Comparison of ENCODE assay signal across 16 cellular contexts in genomic region chr1:110636149-110636935, GRCh38. TPM values are rescaled to one million over a fixed set of nuclear protein-coding genes. Genes with fewer than 3 reads are reported as not detected.
DNase-seq lines count a peak whose midpoint lies in the region; ATAC-seq, FAIRE-seq and TF ChIP-seq lines count a peak whose summit lies in the region.
"Had no signal": no experiment of that assay in that cellular context is flagged by ENCODE, and none has a peak within 500 bp of the region (broad histone marks: within the 10 kb centered on the region; RNA-seq: fewer than 3 reads in every experiment).

No MANE protein-coding gene starts in this region.

- TF ChIP-seq POLR2A in uterus (IDR thresholded peaks at IDR 0.05): no peak

- peaks cover 11% of the 10 kb centered on the region for H3K9me3 Mint-ChIP-seq in activated CD4-positive, alpha-beta T cell treated with anti-CD3 and anti-CD28 coated beads, Interleukin-2, amount 10 ng/mL, durations not matched to agents 24 days and 14 days
- H3K9me3 Mint-ChIP-seq in activated naive CD8-positive, alpha-beta T cell (ENCODE audit: low read depth): peaks cover under 1% of the 10 kb centered on the region
- H3K9me3 Mint-ChIP-seq in stimulated activated naive B cell treated with anti-CD40 and anti-IgM and Interleukin-4, amounts not matched to agents 10 μg/mL and 1 μg/mL and 100 μg/mL, for 72 hours: no peaks in the 10 kb centered on the region
- H3K9me3 Mint-ChIP-seq: neural progenitor cell had no signal

- FAIRE-seq in pancreas (lab: Jason Lieb, UNC): no peak
- FAIRE-seq: A204.1, HTR-8/SVneo had no signal

- DNase-seq in activated CD4-positive, alpha-beta T cell treated with anti-CD3 and anti-CD28 coated beads, Interleukin-2, amount 10 ng/mL, durations not matched to agents 24 days and 14 days: peak; percentile 78
- no peak for DNase-seq in activated CD4-positive, alpha-beta T cell treated with anti-CD3 and anti-CD28 coated beads, Interleukin-2, amount 50 U/mL, for 48 hours
- DNase-seq in stimulated activated naive B cell treated with anti-CD40 and anti-IgM and Interleukin-4, amounts not matched to agents 10 μg/mL and 1 μg/mL and 100 μg/mL, for 72 hours: peak; percentile 47
- DNase-seq in uterus: no peak
- no peak for DNase-seq in pancreas
- DNase-seq in ureter (ENCODE audit: low spot score): no peak
- DNase-seq: amygdala, cortex of kidney, left ventricle myocardium superior, NCI-H226, substantia nigra had no signal

- 84 to 90% methylated on average over 4 of the region's 4 CpGs for WGBS in pancreas, 2 donors

- H3K36me3 ChIP-seq in OCI-LY3 (replicated peaks; ENCODE audit: low read depth, low read length) (no peaks in the 10 kb centered on the region), uterus (no peaks in the 10 kb centered on the region), pancreas (no peaks in the 10 kb centered on the region)
- H3K36me3 ChIP-seq: neural progenitor cell had no signal

- intact Hi-C loops in activated CD4-positive, alpha-beta T cell treated with anti-CD3 and anti-CD28 coated beads, Interleukin-2, amount 10 ng/mL, durations not matched to agents 24 days and 14 days (cut with micrococcal nuclease): loop anchor here (5.0 to 10.0 kb wide), 4 partner anchors 328 to 1101 kb away; partner anchors contain the start of genes INKA2 and LRIF1
- intact Hi-C loops in uterus (cut with DNase I; ENCODE audit: low total_unique reads): no loop called here
- intact Hi-C loops in pancreas (cut with DNase I): loop anchor here in 1 of 3 donors (10.0 kb wide), 1 partner anchor 128 kb away; no protein-coding TSS in a partner anchor

- peaks cover 68% of the 10 kb centered on the region for H3K4me1 Mint-ChIP-seq in activated CD4-positive, alpha-beta T cell treated with anti-CD3 and anti-CD28 coated beads, Interleukin-2, amount 10 ng/mL, durations not matched to agents 24 days and 14 days
- peaks cover 37% of the 10 kb centered on the region for H3K4me1 Mint-ChIP-seq in activated naive CD8-positive, alpha-beta T cell (ENCODE audit: low read depth)
- peaks cover 50 to 61% of the 10 kb centered on the region in 2 donors for H3K4me1 Mint-ChIP-seq in stimulated activated naive B cell treated with anti-CD40 and anti-IgM and Interleukin-4, amounts not matched to agents 10 μg/mL and 1 μg/mL and 100 μg/mL, for 72 hours
- H3K4me1 Mint-ChIP-seq: neural progenitor cell had no signal

- H3K36me3 Mint-ChIP-seq in activated CD4-positive, alpha-beta T cell treated with anti-CD3 and anti-CD28 coated beads, Interleukin-2, amount 10 ng/mL, durations not matched to agents 24 days and 14 days (ENCODE audit: low read depth): peaks cover 5% of the 10 kb centered on the region
- peaks cover 6% of the 10 kb centered on the region for H3K36me3 Mint-ChIP-seq in activated naive CD8-positive, alpha-beta T cell
- no peaks in the 10 kb centered on the region for H3K36me3 Mint-ChIP-seq in stimulated activated naive B cell treated with anti-CD40 and anti-IgM and Interleukin-4, amounts not matched to agents 10 μg/mL and 1 μg/mL and 100 μg/mL, for 72 hours
- H3K36me3 Mint-ChIP-seq: neural progenitor cell had no signal

- H3K9me3 ChIP-seq in OCI-LY3 (ENCODE audit: insufficient read depth, low read length) (no peaks in the 10 kb centered on the region), uterus (no peaks in the 10 kb centered on the region), pancreas (no peaks in the 10 kb centered on the region)

- peaks cover 19% of the 10 kb centered on the region for H3K79me2 ChIP-seq in OCI-LY3 (ENCODE audit: low read length)

- H3K4me2 ChIP-seq in OCI-LY3 (ENCODE audit: low read length): peak overlapping the region; percentile 87
- H3K4me2 ChIP-seq: neural progenitor cell had no signal

- peak overlapping the region; percentile 76 for H3K4me3 Mint-ChIP-seq in activated CD4-positive, alpha-beta T cell treated with anti-CD3 and anti-CD28 coated beads, Interleukin-2, amount 10 ng/mL, durations not matched to agents 24 days and 14 days
- peak overlapping the region; percentile 77 for H3K4me3 Mint-ChIP-seq in activated naive CD8-positive, alpha-beta T cell
- peak overlapping the region; percentile 30 to 42 for H3K4me3 Mint-ChIP-seq in stimulated activated naive B cell treated with anti-CD40 and anti-IgM and Interleukin-4, amounts not matched to agents 10 μg/mL and 1 μg/mL and 100 μg/mL, for 72 hours
- H3K4me3 Mint-ChIP-seq: neural progenitor cell had no signal

- no peaks in the 10 kb centered on the region for H4K20me1 ChIP-seq in OCI-LY3 (ENCODE audit: insufficient read depth, low read length)

- H3K27ac Mint-ChIP-seq in activated CD4-positive, alpha-beta T cell treated with anti-CD3 and anti-CD28 coated beads, Interleukin-2, amount 10 ng/mL, durations not matched to agents 24 days and 14 days: peak overlapping the region; percentile 94
- peak overlapping the region; percentile 86 for H3K27ac Mint-ChIP-seq in activated naive CD8-positive, alpha-beta T cell
- H3K27ac Mint-ChIP-seq in stimulated activated naive B cell treated with anti-CD40 and anti-IgM and Interleukin-4, amounts not matched to agents 10 μg/mL and 1 μg/mL and 100 μg/mL, for 72 hours: peak overlapping the region; percentile 44
- H3K27ac Mint-ChIP-seq: neural progenitor cell had no signal

- peak; percentile 44 to 47 for ATAC-seq in stimulated activated naive B cell treated with anti-CD40 and anti-IgM and Interleukin-4, amounts not matched to agents 10 μg/mL and 1 μg/mL and 100 μg/mL, for 72 hours (replicated peaks)
- no peak for ATAC-seq in pancreas
- ATAC-seq: left ventricle myocardium superior had no signal

- TF ChIP-seq CTCF in OCI-LY3 (IDR thresholded peaks at IDR 0.05; ENCODE audit: low read depth, low read length) (no peak), uterus (IDR thresholded peaks at IDR 0.05) (no peak), pancreas (IDR thresholded peaks at IDR 0.05) (no peak)

- H3K4me3 ChIP-seq in OCI-LY3 (ENCODE audit: low read length) (peak overlapping the region; percentile 54), uterus (no peak overlapping the region), pancreas (no peak overlapping the region)
- H3K4me3 ChIP-seq: neural progenitor cell had no signal

- peak overlapping the region; percentile 92 for H3K9ac ChIP-seq in OCI-LY3 (ENCODE audit: low read length)
- H3K9ac ChIP-seq: neural progenitor cell had no signal

- H3K27me3 ChIP-seq in OCI-LY3 (ENCODE audit: low read depth, low read length): no peaks in the 10 kb centered on the region
- no peaks in the 10 kb centered on the region for H3K27me3 ChIP-seq in uterus
- no peaks in the 10 kb centered on the region for H3K27me3 ChIP-seq in pancreas
- H3K27me3 ChIP-seq: neural progenitor cell had no signal

- H3K27me3 Mint-ChIP-seq in activated CD4-positive, alpha-beta T cell treated with anti-CD3 and anti-CD28 coated beads, Interleukin-2, amount 10 ng/mL, durations not matched to agents 24 days and 14 days: no peaks in the 10 kb centered on the region
- H3K27me3 Mint-ChIP-seq in activated naive CD8-positive, alpha-beta T cell: no peaks in the 10 kb centered on the region
- H3K27me3 Mint-ChIP-seq in stimulated activated naive B cell treated with anti-CD40 and anti-IgM and Interleukin-4, amounts not matched to agents 10 μg/mL and 1 μg/mL and 100 μg/mL, for 72 hours: peaks cover 0 to 6% of the 10 kb centered on the region in 2 donors

- peaks cover 96% of the 10 kb centered on the region for H3K4me1 ChIP-seq in OCI-LY3 (ENCODE audit: low read length)
- H3K4me1 ChIP-seq in uterus: peaks cover 0 to 3% of the 10 kb centered on the region in 2 donors
- H3K4me1 ChIP-seq in pancreas: peaks cover 0 to 9% (median 0%) of the 10 kb centered on the region in 3 donors
- H3K4me1 ChIP-seq: neural progenitor cell had no signal

- H3K27ac ChIP-seq in OCI-LY3 (ENCODE audit: low read length) (peak overlapping the region; percentile 100), uterus (no peak overlapping the region), pancreas (no peak overlapping the region)
- H3K27ac ChIP-seq: neural progenitor cell had no signal

- no peak overlapping the region for H2AFZ ChIP-seq in OCI-LY3 (ENCODE audit: low read depth, low read length)
- H2AFZ ChIP-seq: neural progenitor cell had no signal

RNA-seq across cellular contexts. Expression of gene KCNA2, which starts 30.2 kb away (rescaled TPM):
- total RNA-seq in activated CD4-positive, alpha-beta T cell treated with anti-CD3 and anti-CD28 coated beads, Interleukin-2, amount 10 ng/mL, durations not matched to agents 24 days and 14 days: 0.36 and 0.58 TPM in 2 replicates
- total RNA-seq in uterus (under 1 TPM in 2 of 4 donors, not detected in 2; 0.21 to 0.62 TPM), pancreas (1 to 10 TPM in 2 of 6 donors, under 1 TPM in 4; 0.40 to 1.6 (median 0.81) TPM), ureter (2.6 TPM)
- polyA plus RNA-seq in pancreas: under 1 TPM; 0.21 to 0.23 TPM

RNA-seq across cellular contexts. Expression of gene KCNA3, which starts 38.4 kb away (rescaled TPM):
- 26.9 and 29.5 TPM in 2 replicates for total RNA-seq in activated CD4-positive, alpha-beta T cell treated with anti-CD3 and anti-CD28 coated beads, Interleukin-2, amount 10 ng/mL, durations not matched to agents 24 days and 14 days
- total RNA-seq in uterus (1 to 10 TPM; 1.3 to 5.6 (median 2.0) TPM), pancreas (1 to 10 TPM in 1 of 6 donors, under 1 TPM in 5; 0.37 to 1.2 (median 0.58) TPM), ureter (3.6 TPM)
- polyA plus RNA-seq in pancreas: under 1 TPM; 0.08 to 0.70 TPM

Comparison
In these comparisons a context has a peak if more than half of its experiments do, and no peak if none do; other contexts are left out.
1. DNase-seq: peak in activated CD4-positive, alpha-beta T cell treated with anti-CD3 and anti-CD28 coated beads, Interleukin-2, amount 10 ng/mL, durations not matched to agents 24 days and 14 days (single experiment) and stimulated activated naive B cell treated with anti-CD40 and anti-IgM and Interleukin-4, amounts not matched to agents 10 μg/mL and 1 μg/mL and 100 μg/mL, for 72 hours (single experiment); none in activated CD4-positive, alpha-beta T cell treated with anti-CD3 and anti-CD28 coated beads, Interleukin-2, amount 50 U/mL, for 48 hours (0 of 2), uterus (0 of 2), pancreas (0 of 6) and ureter (single experiment).
2. H3K27ac Mint-ChIP-seq: peak in every context shown above with its lines; median percentile 94 in activated CD4-positive, alpha-beta T cell treated with anti-CD3 and anti-CD28 coated beads, Interleukin-2, amount 10 ng/mL, durations not matched to agents 24 days and 14 days; 86 in activated naive CD8-positive, alpha-beta T cell; 44 in stimulated activated naive B cell treated with anti-CD40 and anti-IgM and Interleukin-4, amounts not matched to agents 10 μg/mL and 1 μg/mL and 100 μg/mL, for 72 hours.
3. ATAC-seq: peak in stimulated activated naive B cell treated with anti-CD40 and anti-IgM and Interleukin-4, amounts not matched to agents 10 μg/mL and 1 μg/mL and 100 μg/mL, for 72 hours (2 of 2); none in pancreas (0 of 4).
4. Peak in every context shown above with its lines, with median percentiles within 50 percentile points of each other: H3K4me3 Mint-ChIP-seq.